In genomic region chr1:154598871-154599635, GRCh38 we compare ENCODE assay signal across 10 cellular contexts. TPM values are rescaled to one million over a fixed set of nuclear protein-coding genes. Genes with fewer than 3 reads are reported as not detected.
DNase-seq lines count a peak whose midpoint lies in the region; ATAC-seq and TF ChIP-seq lines count a peak whose summit lies in the region.
"Had no signal": no experiment of that assay in that cellular context is flagged by ENCODE, and none has a peak within 500 bp of the region (broad histone marks: within the 10 kb centered on the region; RNA-seq: fewer than 3 reads in every experiment).

No MANE protein-coding gene starts in this region.

- no peak overlapping the region for H3K18ac ChIP-seq in H9 (ENCODE audit: insufficient read length, low read depth, low read length)

- H3K36me3 ChIP-seq in mesodermal cell (ENCODE audit: control insufficient read depth, insufficient read depth, low read length) (peaks cover 92% of the 10 kb centered on the region), colonic mucosa (peaks cover 29% of the 10 kb centered on the region), PC-9 (ENCODE audit: low read depth) (peaks cover 42% of the 10 kb centered on the region)

- H3K23ac ChIP-seq in H9 (ENCODE audit: insufficient read length, low read depth, low read length): no peak overlapping the region

- no peak overlapping the region for H3K27ac ChIP-seq in H9 (ENCODE audit: insufficient read length, low read depth, low read length)
- peak overlapping the region; percentile 41 for H3K27ac ChIP-seq in mesodermal cell (ENCODE audit: low read depth, low read length, severe bottlenecking)
- no peak overlapping the region for H3K27ac ChIP-seq in colonic mucosa
- H3K27ac ChIP-seq in PC-9: no peak overlapping the region

- no peak overlapping the region for H3T11ph ChIP-seq in H9 (ENCODE audit: low read length)

- peak overlapping the region in 2 of 3 experiments; percentile 70 to 92; a peak in 1 of 7 replicates for H3K27ac Mint-ChIP-seq in H9
- H3K27ac Mint-ChIP-seq in chondrocyte (ENCODE audit: unreplicated experiment): peak overlapping the region; percentile 20

- no peak for ATAC-seq in HG03280 (IDR thresholded peaks at IDR 0.05; ENCODE audit: unreplicated experiment)

- H3K4me3 ChIP-seq in mesodermal cell (ENCODE audit: extremely low read depth, insufficient read depth, low read length, poor library complexity, severe bottlenecking) (no peak overlapping the region), colonic mucosa (no peak overlapping the region), PC-9 (no peak overlapping the region)
- H3K4me3 ChIP-seq: tibial nerve had no signal

- no peak overlapping the region for H2BK120ac ChIP-seq in H9 (ENCODE audit: low read depth, low read length, poor library complexity, severe bottlenecking)

- H3K23me2 ChIP-seq in H9 (ENCODE audit: insufficient read length, low read depth, low read length, poor library complexity, severe bottlenecking): no peaks in the 10 kb centered on the region

- no peaks in the 10 kb centered on the region for H3K9me2 ChIP-seq in PC-9 (ENCODE audit: insufficient read depth)

- H3K27me3 ChIP-seq in H9 (ENCODE audit: insufficient read depth, low read length) (no peaks in the 10 kb centered on the region), colonic mucosa (no peaks in the 10 kb centered on the region), PC-9 (ENCODE audit: insufficient read depth, low read depth) (no peaks in the 10 kb centered on the region)
- H3K27me3 ChIP-seq: tibial nerve had no signal

- H3K4me1 ChIP-seq in H9 (ENCODE audit: insufficient read depth, low read length): no peaks in the 10 kb centered on the region
- peaks cover 8% of the 10 kb centered on the region for H3K4me1 ChIP-seq in mesodermal cell (ENCODE audit: control insufficient read depth, insufficient read depth, low read length, poor library complexity, severe bottlenecking)
- no peaks in the 10 kb centered on the region for H3K4me1 ChIP-seq in colonic mucosa
- no peaks in the 10 kb centered on the region for H3K4me1 ChIP-seq in PC-9 (replicated peaks; ENCODE audit: insufficient read depth)

- H3K14ac ChIP-seq in H9 (ENCODE audit: insufficient read depth, low read length): no peak overlapping the region

- H2BK20ac ChIP-seq in H9 (ENCODE audit: low read depth, low read length, poor library complexity, severe bottlenecking): no peak overlapping the region

- no peak for TF ChIP-seq CTCF in H9 (conservative IDR thresholded peaks at IDR 0.05)
- TF ChIP-seq CTCF in chondrocyte (IDR thresholded peaks at IDR 0.05): no peak
- TF ChIP-seq CTCF in colonic mucosa (IDR thresholded peaks at IDR 0.05): no peak
- no peak for TF ChIP-seq CTCF in PC-9 (conservative IDR thresholded peaks at IDR 0.05)

- H3K4me2 ChIP-seq in H9 (ENCODE audit: insufficient read depth, insufficient read length, low read length) (no peak overlapping the region), PC-9 (no peak overlapping the region)

- H3K4me1 Mint-ChIP-seq in H9 (peaks cover 7 to 13% of the 10 kb centered on the region in 2 experiments), chondrocyte (ENCODE audit: low read depth) (peaks cover 15% of the 10 kb centered on the region)

- peaks cover 26% of the 10 kb centered on the region; the same call in 1 of the 2 replicates for H3K79me2 ChIP-seq in H9 (ENCODE audit: insufficient read depth, low read length)
- peaks cover 30% of the 10 kb centered on the region for H3K79me2 ChIP-seq in PC-9 (ENCODE audit: low read depth)

- no peak overlapping the region for H2BK5ac ChIP-seq in H9 (ENCODE audit: insufficient read length, low read length)

- no CpG with 5 or more reads among the region's 3 CpGs for WGBS in H9 (ENCODE audit: extremely low coverage, insufficient read length, low lambda C conversion rate)
- WGBS in mesodermal cell (ENCODE audit: insufficient coverage in 2 of 2), 2 experiments: 100% methylated on average over 1 of the region's 3 CpGs; no CpG with 5 or more reads in 1 of the 2 experiments

- H2BK12ac ChIP-seq in H9 (ENCODE audit: insufficient read length, low read depth, low read length): no peak overlapping the region

- CTCF ChIA-PET in PC-9 (lab: Charles Lee): no interaction called here

- no peaks in the 10 kb centered on the region for H3K27me3 Mint-ChIP-seq in H9 (ENCODE audit: low read depth)
- H3K27me3 Mint-ChIP-seq in chondrocyte (ENCODE audit: low read depth): no peaks in the 10 kb centered on the region

- no peak overlapping the region for H4K8ac ChIP-seq in H9 (replicated peaks; ENCODE audit: insufficient read length, low read depth, low read length)

- H4K20me1 ChIP-seq in H9 (ENCODE audit: control insufficient read depth, insufficient read depth, insufficient read length) (no peaks in the 10 kb centered on the region), PC-9 (ENCODE audit: insufficient read depth) (peaks cover 35% of the 10 kb centered on the region)

- no peak overlapping the region for H2AK5ac ChIP-seq in H9 (ENCODE audit: insufficient read length, low read length)

- H2AFZ ChIP-seq in H9 (ENCODE audit: low read length) (no peak overlapping the region), PC-9 (no peak overlapping the region)

- H3K9me3 Mint-ChIP-seq in H9 (no peaks in the 10 kb centered on the region), chondrocyte (ENCODE audit: low read depth) (no peaks in the 10 kb centered on the region)

- H3F3A ChIP-seq in PC-9 (ENCODE audit: insufficient read depth, low read depth): no peaks in the 10 kb centered on the region

- H3K56ac ChIP-seq in H9 (ENCODE audit: insufficient read length, low read depth, low read length): no peak overlapping the region

- no peak overlapping the region for H2BK15ac ChIP-seq in H9 (ENCODE audit: low read depth, low read length)

- no peak overlapping the region for H4K5ac ChIP-seq in H9 (ENCODE audit: insufficient read length, low read depth, low read length)

- H3K4ac ChIP-seq in H9 (ENCODE audit: low read depth, low read length): no peak overlapping the region

- H3K36me3 Mint-ChIP-seq in H9 (ENCODE audit: insufficient read depth in 1 of 3, low read depth in 3 of 3): peaks cover 58 to 85% (median 75%) of the 10 kb centered on the region in 3 experiments
- peaks cover 31% of the 10 kb centered on the region for H3K36me3 Mint-ChIP-seq in chondrocyte (ENCODE audit: low read depth)

- intact Hi-C loops in colonic mucosa (cut with DNase I) (no loop called here), PC-9 (cut with micrococcal nuclease; ENCODE audit: unreplicated experiment) (no loop called here)

- H3K9ac ChIP-seq in H9 (ENCODE audit: extremely low read depth, insufficient read length, low read length) (no peak overlapping the region), colonic mucosa (ENCODE audit: low read depth in 2 of 2, low read length in 2 of 2) (no peak overlapping the region)

- H3K4me3 Mint-ChIP-seq in H9 (no peak overlapping the region), chondrocyte (ENCODE audit: unreplicated experiment) (no peak overlapping the region)

- POLR2A ChIA-PET in PC-9 (lab: Charles Lee; ENCODE audit: unreplicated experiment): no interaction called here

- peak; percentile 35 for DNase-seq in Ammon's horn (ENCODE audit: low spot score)
- no peak for DNase-seq in H9
- no peak for DNase-seq in chondrocyte (ENCODE audit: low spot score)
- no peak for DNase-seq in hepatic stellate cell (ENCODE audit: low spot score)
- no peak for DNase-seq in colonic mucosa
- DNase-seq in PC-9: no peak
- DNase-seq: NCI-H2107 had no signal

- no peak overlapping the region for H4K91ac ChIP-seq in H9 (ENCODE audit: insufficient read length, low read depth, low read length)

- no TSS peak for BruUV-seq in PC-9 (replicated peaks; lab: Mats Ljungman, UMichigan)

- H3K9me3 ChIP-seq in H9 (ENCODE audit: control insufficient read depth, low read depth, low read length) (no peaks in the 10 kb centered on the region), mesodermal cell (ENCODE audit: control insufficient read depth, low read length) (no peaks in the 10 kb centered on the region), colonic mucosa (no peaks in the 10 kb centered on the region), PC-9 (ENCODE audit: insufficient read depth, low read depth) (no peaks in the 10 kb centered on the region)
- H3K9me3 ChIP-seq: tibial nerve had no signal

- peaks cover 10% of the 10 kb centered on the region for H3K79me1 ChIP-seq in H9 (ENCODE audit: insufficient read depth, low read depth, low read length, poor library complexity, severe bottlenecking)

RNA-seq across cellular contexts. Expression of gene ADAR, which starts 8.9 kb away (rescaled TPM):
- total RNA-seq in H9 (2021): 228 and 236 TPM in 2 replicates
- total RNA-seq in chondrocyte: 125 to 169 TPM (median 125 TPM) in 3 replicates
- 89.4 TPM for polyA plus RNA-seq in mesodermal cell (2013, experiment 1 of 2)
- polyA plus RNA-seq in mesodermal cell (2013, experiment 2 of 2): 86.7 TPM
- total RNA-seq in colonic mucosa: 100 to 1,000 TPM; 115 to 125 TPM
- 99.6 and 120 TPM in 2 replicates for total RNA-seq in PC-9 (2021)

RNA-seq across cellular contexts. Expression of gene CHRNB2, which starts 31.5 kb away (rescaled TPM):
- total RNA-seq in H9 (2021): 1.8 and 1.9 TPM in 2 replicates
- total RNA-seq in chondrocyte: not detected in 3 replicates
- 0.26 TPM for polyA plus RNA-seq in mesodermal cell (2013, experiment 1 of 2)
- polyA plus RNA-seq in mesodermal cell (2013, experiment 2 of 2): 0.15 TPM
- total RNA-seq in colonic mucosa: under 1 TPM; 0.07 to 0.16 TPM
- not detected in 2 replicates for total RNA-seq in PC-9 (2021)
- total RNA-seq: tibial nerve had no signal

RNA-seq across cellular contexts. Expression of gene UBE2Q1, which starts 40.6 kb away (rescaled TPM):
- total RNA-seq in H9 (2021) (105 and 108 TPM in 2 replicates), chondrocyte (72.2 to 92.6 TPM (median 77.7 TPM) in 3 replicates), colonic mucosa (10 to 100 TPM; 74.1 to 86.1 TPM), PC-9 (2021) (52.8 and 63.3 TPM in 2 replicates)
- 82.9 TPM for polyA plus RNA-seq in mesodermal cell (2013, experiment 1 of 2)
- 81.8 TPM for polyA plus RNA-seq in mesodermal cell (2013, experiment 2 of 2)
